ENCODE assay signal across 1 cellular context in the genomic region with DNA sequence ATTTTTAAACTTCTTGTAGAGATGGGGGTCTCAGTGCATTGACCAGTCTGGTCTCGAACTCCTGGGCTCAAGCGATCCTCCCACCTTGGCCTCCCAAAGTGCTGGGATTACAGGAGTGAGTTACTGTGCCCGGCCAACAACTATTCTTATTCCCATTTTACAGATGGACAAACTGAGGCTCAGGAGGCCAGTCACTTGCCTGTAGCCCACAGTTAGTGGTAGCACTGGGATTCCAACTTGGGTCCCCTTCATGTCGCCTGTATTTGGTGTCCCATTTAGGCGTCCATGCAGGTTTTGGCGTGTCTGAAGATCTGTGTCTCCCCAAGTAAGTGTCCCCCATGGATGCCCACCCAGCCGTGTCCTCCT.
A peak's percentile ranks its signal among the peaks of the same experiment; 100 is the strongest.
TF ChIP-seq lines count a peak whose summit lies in the region.

No MANE protein-coding gene starts in this region.

TF ChIP-seq in H1, 55 proteins besides CTCF, POLR2A, EP300 and RAD21:
- TF ChIP-seq KDM1A (IDR thresholded peaks at IDR 0.05; ENCODE audit: borderline replicate concordance, low read length), result peak; percentile 89
- TF ChIP-seq RNF2 (IDR thresholded peaks at IDR 0.05; ENCODE audit: borderline replicate concordance, low read depth, low read length, missing control alignments, poor library complexity, severe bottlenecking), result no peak
TF ChIP-seq in H1: peak in this region for 1.
